Comparison of ENCODE assay signal across 30 cellular contexts in genomic region chr12:4224211-4224878, GRCh38. TPM values are rescaled to one million over a fixed set of nuclear protein-coding genes. Genes with fewer than 3 reads are reported as not detected.
A peak's percentile ranks its signal among the peaks of the same experiment; 100 is the strongest.
DNase-seq lines count a peak whose midpoint lies in the region; ATAC-seq and TF ChIP-seq lines count a peak whose summit lies in the region.
"Had no signal": no experiment of that assay in that cellular context is flagged by ENCODE, and none has a peak within 500 bp of the region (broad histone marks: within the 10 kb centered on the region; RNA-seq: fewer than 3 reads in every experiment).

No MANE protein-coding gene starts in this region.

- peaks cover 4 to 9% (median 6%) of the 10 kb centered on the region in 3 donors for H3K27me3 Mint-ChIP-seq in CD14-positive monocyte (ENCODE audit: low read depth in 3 of 3)
- H3K27me3 Mint-ChIP-seq in stimulated activated naive B cell treated with anti-CD40 and anti-IgM and Interleukin-4, amounts not matched to agents 10 μg/mL and 1 μg/mL and 100 μg/mL, for 72 hours: peaks cover 0 to 4% of the 10 kb centered on the region in 2 donors
- H3K27me3 Mint-ChIP-seq in activated CD8-positive, alpha-beta T cell treated with anti-CD3 and anti-CD28 coated beads, Interleukin-2, amount 10 ng/mL, durations not matched to agents 7 days and 5 days (ENCODE audit: low read depth): peaks cover 13% of the 10 kb centered on the region
- H3K27me3 Mint-ChIP-seq: activated naive CD4-positive, alpha-beta T cell treated with anti-CD3 and anti-CD28 coated beads, Interleukin-2, amount 50 U/mL, for 24 hours; stimulated activated memory B cell treated with anti-CD40 and anti-IgM and Interleukin-4, amounts not matched to agents 10 μg/mL and 1 μg/mL and 100 μg/mL, for 72 hours had no signal

- no peaks in the 10 kb centered on the region for H3K36me3 ChIP-seq in Loucy (ENCODE audit: insufficient read depth, low read length)
- H3K36me3 ChIP-seq: brain microvascular endothelial cell, uterus had no signal

- no peak overlapping the region for H3K4me3 ChIP-seq in Loucy (ENCODE audit: low read length, poor library complexity, severe bottlenecking)
- no peak overlapping the region for H3K4me3 ChIP-seq in coronary artery
- H3K4me3 ChIP-seq: PC-9, testis, uterus had no signal

- peak overlapping the region; percentile 93 to 98 (median 96) for H3K27ac Mint-ChIP-seq in CD14-positive monocyte
- no peak overlapping the region for H3K27ac Mint-ChIP-seq in stimulated activated naive B cell treated with anti-CD40 and anti-IgM and Interleukin-4, amounts not matched to agents 10 μg/mL and 1 μg/mL and 100 μg/mL, for 72 hours
- H3K27ac Mint-ChIP-seq in activated CD8-positive, alpha-beta T cell treated with anti-CD3 and anti-CD28 coated beads, Interleukin-2, amount 10 ng/mL, durations not matched to agents 7 days and 5 days: no peak overlapping the region
- H3K27ac Mint-ChIP-seq: activated CD8-positive, alpha-beta T cell treated with anti-CD3 and anti-CD28 coated beads for 36 hours; activated naive CD4-positive, alpha-beta T cell treated with anti-CD3 and anti-CD28 coated beads, Interleukin-2, amount 50 U/mL, for 24 hours; CD8-positive, alpha-beta T cell; mesothelial cell of epicardium; stimulated activated memory B cell treated with anti-CD40 and anti-IgM and Interleukin-4, amounts not matched to agents 10 μg/mL and 1 μg/mL and 100 μg/mL, for 72 hours had no signal

- no peaks in the 10 kb centered on the region for H3K9me3 Mint-ChIP-seq in CD14-positive monocyte
- no peaks in the 10 kb centered on the region for H3K9me3 Mint-ChIP-seq in stimulated activated naive B cell treated with anti-CD40 and anti-IgM and Interleukin-4, amounts not matched to agents 10 μg/mL and 1 μg/mL and 100 μg/mL, for 72 hours
- no peaks in the 10 kb centered on the region for H3K9me3 Mint-ChIP-seq in activated CD8-positive, alpha-beta T cell treated with anti-CD3 and anti-CD28 coated beads, Interleukin-2, amount 10 ng/mL, durations not matched to agents 7 days and 5 days (ENCODE audit: insufficient read depth)
- H3K9me3 Mint-ChIP-seq: activated CD8-positive, alpha-beta T cell treated with anti-CD3 and anti-CD28 coated beads for 36 hours; activated naive CD4-positive, alpha-beta T cell treated with anti-CD3 and anti-CD28 coated beads, Interleukin-2, amount 50 U/mL, for 24 hours; CD8-positive, alpha-beta T cell; stimulated activated memory B cell treated with anti-CD40 and anti-IgM and Interleukin-4, amounts not matched to agents 10 μg/mL and 1 μg/mL and 100 μg/mL, for 72 hours had no signal

- CTCF ChIA-PET in activated CD8-positive, alpha-beta T cell treated with anti-CD3 and anti-CD28 coated beads, Interleukin-2, amount 10 ng/mL, durations not matched to agents 7 days and 5 days (lab: Charles Lee): no interaction called here

- H3K9me2 ChIP-seq in Loucy (replicated peaks; ENCODE audit: low read depth, low read length): no peaks in the 10 kb centered on the region

- no peaks in the 10 kb centered on the region for H3K79me2 ChIP-seq in Loucy (ENCODE audit: insufficient read depth, low read length)

- no peak overlapping the region for H3K27ac ChIP-seq in coronary artery
- H3K27ac ChIP-seq: brain microvascular endothelial cell, foreskin keratinocyte, PC-9, testis, uterus had no signal

- no peaks in the 10 kb centered on the region for H3K36me3 Mint-ChIP-seq in CD14-positive monocyte
- no peaks in the 10 kb centered on the region for H3K36me3 Mint-ChIP-seq in stimulated activated naive B cell treated with anti-CD40 and anti-IgM and Interleukin-4, amounts not matched to agents 10 μg/mL and 1 μg/mL and 100 μg/mL, for 72 hours
- H3K36me3 Mint-ChIP-seq in activated CD8-positive, alpha-beta T cell treated with anti-CD3 and anti-CD28 coated beads, Interleukin-2, amount 10 ng/mL, durations not matched to agents 7 days and 5 days (ENCODE audit: low read depth): no peaks in the 10 kb centered on the region
- H3K36me3 Mint-ChIP-seq: activated naive CD4-positive, alpha-beta T cell treated with anti-CD3 and anti-CD28 coated beads, Interleukin-2, amount 50 U/mL, for 24 hours; CD8-positive, alpha-beta T cell; mesothelial cell of epicardium; stimulated activated memory B cell treated with anti-CD40 and anti-IgM and Interleukin-4, amounts not matched to agents 10 μg/mL and 1 μg/mL and 100 μg/mL, for 72 hours had no signal

- H3F3A ChIP-seq in Loucy (ENCODE audit: low read depth): no peaks in the 10 kb centered on the region

- H3K9ac ChIP-seq in Loucy (ENCODE audit: low read depth, low read length, poor library complexity, severe bottlenecking): no peak overlapping the region

- no peak overlapping the region for H2AFZ ChIP-seq in Loucy (ENCODE audit: low read length)
- H2AFZ ChIP-seq: PC-9 had no signal

- H3K4me2 ChIP-seq in Loucy (ENCODE audit: low read depth, low read length, poor library complexity, severe bottlenecking): peak overlapping the region; percentile 31
- H3K4me2 ChIP-seq: PC-9 had no signal

- peaks cover 61% of the 10 kb centered on the region for H3K4me1 Mint-ChIP-seq in CD14-positive monocyte
- peaks cover 25 to 36% of the 10 kb centered on the region in 2 donors for H3K4me1 Mint-ChIP-seq in stimulated activated naive B cell treated with anti-CD40 and anti-IgM and Interleukin-4, amounts not matched to agents 10 μg/mL and 1 μg/mL and 100 μg/mL, for 72 hours
- H3K4me1 Mint-ChIP-seq in activated CD8-positive, alpha-beta T cell treated with anti-CD3 and anti-CD28 coated beads, Interleukin-2, amount 10 ng/mL, durations not matched to agents 7 days and 5 days (ENCODE audit: low read depth): peaks cover 9% of the 10 kb centered on the region
- H3K4me1 Mint-ChIP-seq: activated naive CD4-positive, alpha-beta T cell treated with anti-CD3 and anti-CD28 coated beads, Interleukin-2, amount 50 U/mL, for 24 hours; mesothelial cell of epicardium had no signal

- no peaks in the 10 kb centered on the region for H3K27me3 ChIP-seq in Loucy (ENCODE audit: insufficient read depth, low read length, poor library complexity, severe bottlenecking)
- H3K27me3 ChIP-seq: brain microvascular endothelial cell, testis, uterus had no signal

- H4K20me1 ChIP-seq in Loucy (ENCODE audit: insufficient read depth, low read length, poor library complexity, severe bottlenecking): no peaks in the 10 kb centered on the region

- POLR2A ChIA-PET in activated CD8-positive, alpha-beta T cell treated with anti-CD3 and anti-CD28 coated beads, Interleukin-2, amount 10 ng/mL, durations not matched to agents 7 days and 5 days (lab: Charles Lee): interaction anchor here (1.0 kb wide), 1 partner anchor 45 kb away, joined by 3 read pairs; no protein-coding TSS in a partner anchor

- H3K4me1 ChIP-seq in Loucy (ENCODE audit: insufficient read depth, low read length, poor library complexity, severe bottlenecking): peaks cover 26% of the 10 kb centered on the region
- H3K4me1 ChIP-seq: foreskin keratinocyte, uterus had no signal

- intact Hi-C loops in CD14-positive monocyte (cut with micrococcal nuclease) (loop anchor here in 1 of 2 donors (5.0 kb wide), 1 partner anchor 72 kb away; no protein-coding TSS in a partner anchor), left colon (cut with DNase I, micrococcal nuclease) (no loop called here)

- TF ChIP-seq CTCF in CD14-positive monocyte (IDR thresholded peaks at IDR 0.05) (no peak), Loucy (conservative IDR thresholded peaks at IDR 0.05; ENCODE audit: low read length) (no peak), coronary artery (IDR thresholded peaks at IDR 0.05) (no peak)

- H3K9me3 ChIP-seq in Loucy (ENCODE audit: insufficient read depth, low read depth, low read length): no peaks in the 10 kb centered on the region
- H3K9me3 ChIP-seq: testis had no signal

- peak; percentile 44 to 48 for ATAC-seq in stimulated activated naive B cell treated with anti-CD40 and anti-IgM and Interleukin-4, amounts not matched to agents 10 μg/mL and 1 μg/mL and 100 μg/mL, for 72 hours (replicated peaks)
- ATAC-seq in activated CD8-positive, alpha-beta T cell treated with anti-CD3 and anti-CD28 coated beads, Interleukin-2, amount 10 ng/mL, durations not matched to agents 7 days and 5 days: no peak
- ATAC-seq in stimulated activated naive CD8-positive, alpha-beta T cell treated with anti-CD3 and anti-CD28 coated beads, Interleukin-15, Interleukin-2, amounts not matched to agents 100 U/mL and 50 U/mL, for 24 hours: no peak
- no peak for ATAC-seq in left colon
- ATAC-seq: activated CD8-positive, alpha-beta T cell treated with anti-CD3 and anti-CD28 coated beads for 36 hours; CD8-positive, alpha-beta T cell; esophagus mucosa; foreskin keratinocyte; Right ventricle myocardium inferior; SK-N-SH treated with all-trans-retinoic acid at 6 μM for 48 hours had no signal

- DNase-seq in CD14-positive monocyte (ENCODE audit: low spot score): peak; percentile 56
- peak; percentile 22 for DNase-seq in coronary artery (ENCODE audit: low spot score)
- DNase-seq in stimulated activated naive B cell treated with anti-CD40 and anti-IgM and Interleukin-4, amounts not matched to agents 10 μg/mL and 1 μg/mL and 100 μg/mL, for 72 hours: no peak
- DNase-seq in activated CD8-positive, alpha-beta T cell treated with anti-CD3 and anti-CD28 coated beads, Interleukin-2, amount 10 ng/mL, durations not matched to agents 7 days and 5 days: no peak
- no peak for DNase-seq in stimulated activated naive CD8-positive, alpha-beta T cell treated with anti-CD3 and anti-CD28 coated beads, Interleukin-15, Interleukin-2, amounts not matched to agents 100 U/mL and 50 U/mL, for 24 hours
- DNase-seq in left colon: no peak
- DNase-seq: activated CD8-positive, alpha-beta T cell treated with anti-CD3 and anti-CD28 coated beads for 36 hours; activated T-cell treated with anti-CD3 and anti-CD28 coated beads for 4 hours; amniotic stem cell; brain microvascular endothelial cell; cerebellar nuclear complex; foreskin keratinocyte; H7; NCI-H1417; NCI-H2029 treated with DMSO at 0.1 percent for 48 hours; NCI-H526; nucleus accumbens; PC-9; testis; uterus had no signal

- peak overlapping the region; percentile 51 to 78 for H3K4me3 Mint-ChIP-seq in CD14-positive monocyte
- H3K4me3 Mint-ChIP-seq in stimulated activated naive B cell treated with anti-CD40 and anti-IgM and Interleukin-4, amounts not matched to agents 10 μg/mL and 1 μg/mL and 100 μg/mL, for 72 hours: no peak overlapping the region
- no peak overlapping the region for H3K4me3 Mint-ChIP-seq in activated CD8-positive, alpha-beta T cell treated with anti-CD3 and anti-CD28 coated beads, Interleukin-2, amount 10 ng/mL, durations not matched to agents 7 days and 5 days
- H3K4me3 Mint-ChIP-seq: activated CD8-positive, alpha-beta T cell treated with anti-CD3 and anti-CD28 coated beads for 36 hours; activated naive CD4-positive, alpha-beta T cell treated with anti-CD3 and anti-CD28 coated beads, Interleukin-2, amount 50 U/mL, for 24 hours; CD8-positive, alpha-beta T cell; mesothelial cell of epicardium had no signal

RNA-seq across cellular contexts. Expression of gene CCND2, which starts 49.2 kb away (rescaled TPM):
- 1 to 10 TPM; 3.6 to 3.9 TPM for polyA plus RNA-seq in CD14-positive monocyte
- 100 to 1,000 TPM; 572 to 592 TPM for total RNA-seq in activated CD8-positive, alpha-beta T cell treated with anti-CD3 and anti-CD28 coated beads, Interleukin-2, amount 10 ng/mL, durations not matched to agents 7 days and 5 days
- 100 to 1,000 TPM in 1 of 2 donors, 10 to 100 TPM in 1; 97.7 to 106 TPM for total RNA-seq in left colon
- total RNA-seq: HT-29, M059J had no signal

Comparison
In these comparisons a context has a peak if more than half of its experiments do, and no peak if none do; other contexts are left out.
1. DNase-seq: peak in CD14-positive monocyte (single experiment) and coronary artery (single experiment); none in stimulated activated naive B cell treated with anti-CD40 and anti-IgM and Interleukin-4, amounts not matched to agents 10 μg/mL and 1 μg/mL and 100 μg/mL, for 72 hours (single experiment), activated CD8-positive, alpha-beta T cell treated with anti-CD3 and anti-CD28 coated beads, Interleukin-2, amount 10 ng/mL, durations not matched to agents 7 days and 5 days (single experiment), stimulated activated naive CD8-positive, alpha-beta T cell treated with anti-CD3 and anti-CD28 coated beads, Interleukin-15, Interleukin-2, amounts not matched to agents 100 U/mL and 50 U/mL, for 24 hours (single experiment) and left colon (0 of 2).
2. H3K27ac Mint-ChIP-seq: peak in CD14-positive monocyte (7 of 7); none in stimulated activated naive B cell treated with anti-CD40 and anti-IgM and Interleukin-4, amounts not matched to agents 10 μg/mL and 1 μg/mL and 100 μg/mL, for 72 hours (single experiment) and activated CD8-positive, alpha-beta T cell treated with anti-CD3 and anti-CD28 coated beads, Interleukin-2, amount 10 ng/mL, durations not matched to agents 7 days and 5 days (single experiment).
3. H3K4me3 Mint-ChIP-seq: peak in CD14-positive monocyte (2 of 2); none in stimulated activated naive B cell treated with anti-CD40 and anti-IgM and Interleukin-4, amounts not matched to agents 10 μg/mL and 1 μg/mL and 100 μg/mL, for 72 hours (0 of 2) and activated CD8-positive, alpha-beta T cell treated with anti-CD3 and anti-CD28 coated beads, Interleukin-2, amount 10 ng/mL, durations not matched to agents 7 days and 5 days (single experiment).
4. ATAC-seq: peak in stimulated activated naive B cell treated with anti-CD40 and anti-IgM and Interleukin-4, amounts not matched to agents 10 μg/mL and 1 μg/mL and 100 μg/mL, for 72 hours (2 of 2); none in activated CD8-positive, alpha-beta T cell treated with anti-CD3 and anti-CD28 coated beads, Interleukin-2, amount 10 ng/mL, durations not matched to agents 7 days and 5 days (single experiment), stimulated activated naive CD8-positive, alpha-beta T cell treated with anti-CD3 and anti-CD28 coated beads, Interleukin-15, Interleukin-2, amounts not matched to agents 100 U/mL and 50 U/mL, for 24 hours (single experiment) and left colon (single experiment).
5. RNA of gene CCND2, which starts 49.2 kb away (total RNA-seq): 572 to 592 TPM in activated CD8-positive, alpha-beta T cell treated with anti-CD3 and anti-CD28 coated beads, Interleukin-2, amount 10 ng/mL, durations not matched to agents 7 days and 5 days; 97.7 to 106 TPM in left colon; every median in the first group is over 4 times any median in the second.